8 cellular contexts compared by ENCODE assay signal in the genomic region with DNA sequence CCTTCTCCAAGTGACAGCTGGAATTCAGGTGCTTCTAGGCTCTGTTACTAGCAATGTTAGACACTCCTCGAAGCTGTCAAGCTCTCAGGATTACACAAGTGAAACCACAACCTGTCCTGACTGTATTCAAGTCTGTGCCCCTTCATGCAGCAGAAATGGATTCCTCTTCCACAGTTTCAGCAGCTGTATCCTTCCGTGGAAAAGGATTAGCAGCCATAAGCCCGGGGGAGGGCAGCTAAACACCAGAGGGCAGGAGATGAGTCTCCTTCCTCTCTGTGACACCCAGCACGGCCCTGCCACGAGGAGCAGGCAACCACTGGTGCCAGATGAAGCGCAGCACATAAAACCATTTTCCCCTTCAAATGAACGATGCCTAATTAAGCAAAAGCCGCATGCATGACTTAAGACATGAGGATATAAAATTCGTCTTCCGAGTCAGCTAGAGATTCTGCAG. TPM values are rescaled to one million over a fixed set of nuclear protein-coding genes. Genes with fewer than 3 reads are reported as not detected.
A peak's percentile ranks its signal among the peaks of the same experiment; 100 is the strongest.
DNase-seq lines count a peak whose midpoint lies in the region; ATAC-seq and TF ChIP-seq lines count a peak whose summit lies in the region.

No MANE protein-coding gene starts in this region.

- peak; percentile 26 for TF ChIP-seq CTCF in endodermal cell (conservative IDR thresholded peaks at IDR 0.05)

- H3K9me3 ChIP-seq in endodermal cell (ENCODE audit: control insufficient read depth, low read length) (peaks cover 18% of the 10 kb centered on the region), mucosa of rectum (ENCODE audit: control insufficient read depth in 2 of 2, low read length in 2 of 2) (no peaks in the 10 kb centered on the region)

- peaks cover 13% of the 10 kb centered on the region for H3K36me3 Mint-ChIP-seq in endodermal cell (ENCODE audit: low read depth)
- peaks cover 7% of the 10 kb centered on the region for H3K36me3 Mint-ChIP-seq in stimulated activated naive CD8-positive, alpha-beta T cell treated with anti-CD3 and anti-CD28 coated beads, Interleukin-15, Interleukin-2, amounts not matched to agents 100 ng/mL and 50 ng/mL, for 24 hours (ENCODE audit: low read depth)

- H3K4me3 ChIP-seq in endodermal cell (ENCODE audit: low read length) (peak overlapping the region; percentile 89), mucosa of rectum (ENCODE audit: low read length in 2 of 2) (peak overlapping the region; percentile 74 to 80)

- H3K4me1 ChIP-seq in endodermal cell (ENCODE audit: control insufficient read depth, insufficient read depth, low read length) (no peaks in the 10 kb centered on the region), mucosa of rectum (ENCODE audit: control insufficient read depth in 2 of 2, insufficient read depth in 2 of 2, low read length in 2 of 2) (peaks cover 9 to 24% of the 10 kb centered on the region in 2 donors)

- H3K36me3 ChIP-seq in endodermal cell (ENCODE audit: control insufficient read depth, insufficient read depth, low read length) (peaks cover 5% of the 10 kb centered on the region), mucosa of rectum (ENCODE audit: control insufficient read depth in 2 of 2, insufficient read depth in 2 of 2, low read length in 2 of 2) (no peaks in the 10 kb centered on the region)

- WGBS in endodermal cell (ENCODE audit: insufficient coverage in 1 of 2, insufficient read length in 1 of 2), 2 experiments, result 46 to 47% methylated on average over 8 to 10 of the region's 10 CpGs

- DNase-seq in NCI-H2227 (lab: John Stamatoyannopoulos, UW; ENCODE audit: unreplicated experiment) (peak; percentile 34), NCI-H2227 treated with DMSO at 0.1 percent for 48 hours (lab: John Stamatoyannopoulos, UW) (no peak), NCI-H82 treated with DMSO at 0.1 percent for 48 hours (lab: John Stamatoyannopoulos, UW; ENCODE audit: unreplicated experiment) (peak; percentile 26), endodermal cell (peak; percentile 68)
- peak; percentile 54 for DNase-seq in activated CD8-positive, alpha-beta memory T cell treated with anti-CD3 and anti-CD28 coated beads, Interleukin-2, amount 50 U/mL, for 4 hours

- peak overlapping the region; percentile 60 for H3K9ac ChIP-seq in endodermal cell (ENCODE audit: extremely low read depth, low read length, poor library complexity, severe bottlenecking)
- H3K9ac ChIP-seq in mucosa of rectum (ENCODE audit: low read depth in 1 of 2, low read length in 2 of 2), result peak overlapping the region; percentile 55 to 65

- no peaks in the 10 kb centered on the region for H3K27me3 ChIP-seq in endodermal cell (ENCODE audit: control insufficient read depth, insufficient read depth, low read length, poor library complexity, severe bottlenecking)
- H3K27me3 ChIP-seq in mucosa of rectum (ENCODE audit: control insufficient read depth in 2 of 2, insufficient read depth in 2 of 2, low read length in 2 of 2), result peaks cover 0 to 5% of the 10 kb centered on the region in 2 donors

- H3K27ac ChIP-seq in endodermal cell (ENCODE audit: low read depth, low read length) (no peak overlapping the region), mucosa of rectum (ENCODE audit: low read depth in 2 of 2, low read length in 2 of 2) (peak overlapping the region; percentile 61 to 75)

- H3K4me1 Mint-ChIP-seq in endodermal cell, result peaks cover 28% of the 10 kb centered on the region
- H3K4me1 Mint-ChIP-seq in stimulated activated naive CD8-positive, alpha-beta T cell treated with anti-CD3 and anti-CD28 coated beads, Interleukin-15, Interleukin-2, amounts not matched to agents 100 ng/mL and 50 ng/mL, for 24 hours (ENCODE audit: low read depth), result peaks cover 69% of the 10 kb centered on the region

- peaks cover 22% of the 10 kb centered on the region for H3K27me3 Mint-ChIP-seq in endodermal cell (ENCODE audit: insufficient read depth)
- no peaks in the 10 kb centered on the region for H3K27me3 Mint-ChIP-seq in stimulated activated naive CD8-positive, alpha-beta T cell treated with anti-CD3 and anti-CD28 coated beads, Interleukin-15, Interleukin-2, amounts not matched to agents 100 ng/mL and 50 ng/mL, for 24 hours

- H3K4me3 Mint-ChIP-seq in endodermal cell, result peak overlapping the region; percentile 68
- peak overlapping the region; percentile 83 for H3K4me3 Mint-ChIP-seq in stimulated activated naive CD8-positive, alpha-beta T cell treated with anti-CD3 and anti-CD28 coated beads, Interleukin-15, Interleukin-2, amounts not matched to agents 100 ng/mL and 50 ng/mL, for 24 hours

- H3K9me3 Mint-ChIP-seq in endodermal cell, result peaks cover 10% of the 10 kb centered on the region
- no peaks in the 10 kb centered on the region for H3K9me3 Mint-ChIP-seq in stimulated activated naive CD8-positive, alpha-beta T cell treated with anti-CD3 and anti-CD28 coated beads, Interleukin-15, Interleukin-2, amounts not matched to agents 100 ng/mL and 50 ng/mL, for 24 hours

- no peak overlapping the region for H3K27ac Mint-ChIP-seq in endodermal cell
- peak overlapping the region; percentile 90 for H3K27ac Mint-ChIP-seq in stimulated activated naive CD8-positive, alpha-beta T cell treated with anti-CD3 and anti-CD28 coated beads, Interleukin-15, Interleukin-2, amounts not matched to agents 100 ng/mL and 50 ng/mL, for 24 hours

- no peak for ATAC-seq in HG02852 (IDR thresholded peaks at IDR 0.05; ENCODE audit: unreplicated experiment)

RNA-seq across cellular contexts. Expression of gene ST3GAL5, which starts 1.2 kb away (rescaled TPM):
- 10 to 100 TPM; 26.6 to 27.4 TPM for total RNA-seq in endodermal cell
- polyA plus RNA-seq in endodermal cell (2013, experiment 1 of 2), result 15.1 TPM
- 15.8 TPM for polyA plus RNA-seq in endodermal cell (2013, experiment 2 of 2)
